23 cellular contexts compared by ENCODE assay signal in the genomic region with DNA sequence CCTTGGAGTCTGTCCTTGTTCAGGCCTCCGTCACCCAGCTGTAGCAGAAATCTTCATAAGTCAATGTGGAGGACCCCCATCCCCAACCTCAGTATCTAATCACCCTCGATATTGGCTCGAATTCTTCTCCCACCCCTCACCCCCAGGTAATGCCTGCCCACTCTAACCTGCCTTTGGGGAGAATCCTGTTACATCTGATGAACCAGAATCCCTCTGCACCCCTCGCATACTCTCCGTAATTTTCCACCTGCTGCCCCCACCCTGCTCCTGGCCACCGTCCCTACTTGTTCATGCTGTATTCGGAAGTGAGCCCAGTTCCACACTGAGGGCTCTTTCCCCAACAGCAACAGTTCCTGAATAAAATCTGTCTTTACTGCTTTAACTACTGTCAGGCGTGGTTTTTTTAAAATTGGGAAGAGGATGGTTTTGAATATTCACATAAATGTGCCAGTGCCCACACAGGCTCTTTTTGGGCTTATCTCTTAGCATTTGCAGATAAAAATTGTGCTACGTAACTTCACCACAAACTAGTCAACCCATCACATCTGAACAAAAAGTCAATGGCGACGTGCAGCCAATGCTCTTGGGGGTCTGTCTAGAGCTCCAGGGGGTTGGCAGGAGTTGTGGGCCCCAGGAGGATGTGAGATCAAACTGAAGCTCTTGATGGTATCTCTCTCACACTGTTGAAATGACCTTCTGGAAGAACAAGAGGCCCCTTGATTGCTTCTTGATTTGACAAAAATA.
DNase-seq lines count a peak whose midpoint lies in the region; ATAC-seq, FAIRE-seq and TF ChIP-seq lines count a peak whose summit lies in the region.
"Had no signal": no experiment of that assay in that cellular context is flagged by ENCODE, and none has a peak within 500 bp of the region (broad histone marks: within the 10 kb centered on the region; RNA-seq: fewer than 3 reads in every experiment).

No MANE protein-coding gene starts in this region.

- no peak overlapping the region for H3K9ac ChIP-seq in HepG2 (ENCODE audit: insufficient read depth, low read depth, low read length)

- WGBS in HepG2 (ENCODE audit: low lambda C conversion rate) = 37% methylated on average over 11 of the region's 11 CpGs
- 91% methylated on average over 10 of the region's 11 CpGs for WGBS in right lobe of liver (ENCODE audit: insufficient coverage, low coverage, low lambda C conversion rate, missing lambda C conversion rate)

- no peak overlapping the region for H3K4me3 Mint-ChIP-seq in activated CD4-positive, alpha-beta memory T cell treated with anti-CD3 and anti-CD28 coated beads, Interleukin-2, amount 10 ng/mL, durations not matched to agents 7 days and 5 days
- H3K4me3 Mint-ChIP-seq in activated CD4-positive, alpha-beta memory T cell treated with anti-CD3 and anti-CD28 coated beads for 36 hours = no peak overlapping the region
- no peak overlapping the region for H3K4me3 Mint-ChIP-seq in activated T-helper 1 cell treated with anti-CD3 and anti-CD28 coated beads, Interleukin-12 subunit alpha, Interleukin-12 subunit beta, Interleukin-2, Interleukin-4 antibody, amounts not matched to agents 30 ng/mL and 10 ng/mL and 1 ng/mL, durations not matched to agents 14 hours and 24 hours and 36 hours
- H3K4me3 Mint-ChIP-seq: B cell, GM23338 had no signal

- H3K27me3 ChIP-seq in HepG2 (ENCODE audit: control insufficient read depth in 1 of 2, insufficient read depth in 2 of 2, low read length in 2 of 2) (peaks cover 0 to 17% of the 10 kb centered on the region in 2 experiments; a peak in 4 of 5 replicates), right lobe of liver (no peaks in the 10 kb centered on the region), foreskin keratinocyte (peaks cover 12% of the 10 kb centered on the region)

- no peaks in the 10 kb centered on the region for H3K36me3 Mint-ChIP-seq in activated CD4-positive, alpha-beta memory T cell treated with anti-CD3 and anti-CD28 coated beads, Interleukin-2, amount 10 ng/mL, durations not matched to agents 7 days and 5 days (ENCODE audit: low read depth)
- no peaks in the 10 kb centered on the region for H3K36me3 Mint-ChIP-seq in activated CD4-positive, alpha-beta memory T cell treated with anti-CD3 and anti-CD28 coated beads for 36 hours
- peaks cover 4% of the 10 kb centered on the region for H3K36me3 Mint-ChIP-seq in activated T-helper 1 cell treated with anti-CD3 and anti-CD28 coated beads, Interleukin-12 subunit alpha, Interleukin-12 subunit beta, Interleukin-2, Interleukin-4 antibody, amounts not matched to agents 30 ng/mL and 10 ng/mL and 1 ng/mL, durations not matched to agents 14 hours and 24 hours and 36 hours (ENCODE audit: low read depth)
- H3K36me3 Mint-ChIP-seq: CD14-positive monocyte had no signal

- no peak for TF ChIP-seq CTCF in HepG2 (CRISPR knock-in tag; IDR thresholded peaks at IDR 0.05)
- no peak for TF ChIP-seq CTCF in right lobe of liver (IDR thresholded peaks at IDR 0.05)
- no peak for TF ChIP-seq CTCF in foreskin keratinocyte (conservative IDR thresholded peaks at IDR 0.05)
- TF ChIP-seq CTCF in D721Med (IDR thresholded peaks at IDR 0.05; ENCODE audit: insufficient read depth, missing control alignments) = no peak

- no peak for TF ChIP-seq POLR2A in HepG2 (IDR thresholded peaks at IDR 0.05; ENCODE audit: insufficient read depth in 1 of 2, low read depth in 2 of 2, low read length in 2 of 2)
- no peak for TF ChIP-seq POLR2A in right lobe of liver (IDR thresholded peaks at IDR 0.05)

- no peaks in the 10 kb centered on the region for H3K79me2 ChIP-seq in HepG2 (ENCODE audit: insufficient read depth, low read length)

- intact Hi-C loops in activated CD4-positive, alpha-beta memory T cell treated with anti-CD3 and anti-CD28 coated beads for 36 hours (cut with micrococcal nuclease) = no loop called here
- intact Hi-C loops in HepG2 (cut with micrococcal nuclease; ENCODE audit: unreplicated experiment) (no loop called here), right lobe of liver (cut with DNase I) (no loop called here), sciatic nerve (cut with DNase I) (no loop called here)
- intact Hi-C loops in activated T-helper 1 cell treated with anti-CD3 and anti-CD28 coated beads, Interleukin-12 subunit alpha, Interleukin-12 subunit beta, Interleukin-2, Interleukin-4 antibody, amounts not matched to agents 30 ng/mL and 10 ng/mL and 1 ng/mL, durations not matched to agents 14 hours and 24 hours and 36 hours (cut with micrococcal nuclease) = loop anchor here (5.0 kb wide), 1 partner anchor 42 kb away; no protein-coding TSS in a partner anchor

- DNase-seq in activated CD4-positive, alpha-beta memory T cell treated with anti-CD3 and anti-CD28 coated beads, Interleukin-2, amount 10 ng/mL, durations not matched to agents 7 days and 5 days = no peak
- no peak for DNase-seq in activated CD4-positive, alpha-beta memory T cell treated with anti-CD3 and anti-CD28 coated beads for 36 hours
- DNase-seq in HepG2 (ENCODE audit: low spot score) (no peak), right lobe of liver (no peak), sciatic nerve (ENCODE audit: low spot score) (peak; percentile 26), foreskin keratinocyte (no peak), D721Med (ENCODE audit: insufficient read length, low spot score) (no peak)
- DNase-seq in activated T-helper 1 cell treated with anti-CD3 and anti-CD28 coated beads, Interleukin-12 subunit alpha, Interleukin-12 subunit beta, Interleukin-2, Interleukin-4 antibody, amounts not matched to agents 30 ng/mL and 10 ng/mL and 1 ng/mL, durations not matched to agents 14 hours and 24 hours and 36 hours (ENCODE audit: low spot score) = no peak
- DNase-seq: EL; GF-D8; KG1; NCI-H1105 treated with DMSO at 0.1 percent for 48 hours; NCI-H2029 treated with DMSO at 0.1 percent for 48 hours; NCI-H345; NCI-H524; NCI-H774; NK-92 treated with Interleukin-12 subunit alpha and Interleukin-12 subunit beta, amount 100 ng/mL, for 24 hours had no signal

- ATAC-seq in HepG2 (no peak; the same call in 2 of the 3 replicates), right lobe of liver (no peak), sciatic nerve (no peak), foreskin keratinocyte (no peak)
- ATAC-seq: GM23338 had no signal

- H3K4me3 ChIP-seq in HepG2 (replicated peaks in 1 of 3; ENCODE audit: insufficient read depth in 1 of 3, low read depth in 2 of 3, low read length in 3 of 3) (no peak overlapping the region), right lobe of liver (no peak overlapping the region)
- H3K4me3 ChIP-seq: GM23338, HAP-1 had no signal

- BruUV-seq in HepG2 (replicated peaks; lab: Mats Ljungman, UMichigan) = no TSS peak

- FAIRE-seq in HepG2 (lab: Jason Lieb, UNC) (no peak), D721Med (lab: Jason Lieb, UNC) (no peak)
- FAIRE-seq: A204.1 had no signal

- peak overlapping the region; percentile 3 for H3K27ac Mint-ChIP-seq in activated CD4-positive, alpha-beta memory T cell treated with anti-CD3 and anti-CD28 coated beads, Interleukin-2, amount 10 ng/mL, durations not matched to agents 7 days and 5 days
- no peak overlapping the region for H3K27ac Mint-ChIP-seq in activated CD4-positive, alpha-beta memory T cell treated with anti-CD3 and anti-CD28 coated beads for 36 hours
- H3K27ac Mint-ChIP-seq in activated T-helper 1 cell treated with anti-CD3 and anti-CD28 coated beads, Interleukin-12 subunit alpha, Interleukin-12 subunit beta, Interleukin-2, Interleukin-4 antibody, amounts not matched to agents 30 ng/mL and 10 ng/mL and 1 ng/mL, durations not matched to agents 14 hours and 24 hours and 36 hours = peak overlapping the region; percentile 68
- H3K27ac Mint-ChIP-seq: B cell, GM23338 had no signal

- H3K4me1 Mint-ChIP-seq in activated CD4-positive, alpha-beta memory T cell treated with anti-CD3 and anti-CD28 coated beads, Interleukin-2, amount 10 ng/mL, durations not matched to agents 7 days and 5 days = peaks cover 26% of the 10 kb centered on the region
- peaks cover 14% of the 10 kb centered on the region for H3K4me1 Mint-ChIP-seq in activated CD4-positive, alpha-beta memory T cell treated with anti-CD3 and anti-CD28 coated beads for 36 hours (ENCODE audit: low read depth)
- H3K4me1 Mint-ChIP-seq in activated T-helper 1 cell treated with anti-CD3 and anti-CD28 coated beads, Interleukin-12 subunit alpha, Interleukin-12 subunit beta, Interleukin-2, Interleukin-4 antibody, amounts not matched to agents 30 ng/mL and 10 ng/mL and 1 ng/mL, durations not matched to agents 14 hours and 24 hours and 36 hours (ENCODE audit: low read depth) = peaks cover 31% of the 10 kb centered on the region

- POLR2A ChIA-PET in activated CD4-positive, alpha-beta memory T cell treated with anti-CD3 and anti-CD28 coated beads, Interleukin-2, amount 10 ng/mL, durations not matched to agents 7 days and 5 days (lab: Charles Lee) = no interaction called here
- POLR2A ChIA-PET in activated CD4-positive, alpha-beta memory T cell treated with anti-CD3 and anti-CD28 coated beads for 36 hours (lab: Charles Lee) = no interaction called here
- POLR2A ChIA-PET in HepG2 (lab: Yijun Ruan, JAX) = no interaction called here

- H3K9me3 Mint-ChIP-seq in activated CD4-positive, alpha-beta memory T cell treated with anti-CD3 and anti-CD28 coated beads, Interleukin-2, amount 10 ng/mL, durations not matched to agents 7 days and 5 days = peaks cover 5% of the 10 kb centered on the region
- no peaks in the 10 kb centered on the region for H3K9me3 Mint-ChIP-seq in activated CD4-positive, alpha-beta memory T cell treated with anti-CD3 and anti-CD28 coated beads for 36 hours
- peaks cover 5% of the 10 kb centered on the region for H3K9me3 Mint-ChIP-seq in activated T-helper 1 cell treated with anti-CD3 and anti-CD28 coated beads, Interleukin-12 subunit alpha, Interleukin-12 subunit beta, Interleukin-2, Interleukin-4 antibody, amounts not matched to agents 30 ng/mL and 10 ng/mL and 1 ng/mL, durations not matched to agents 14 hours and 24 hours and 36 hours
- H3K9me3 Mint-ChIP-seq: GM23338 had no signal

- H2AFZ ChIP-seq in HepG2 (ENCODE audit: low read length) = no peak overlapping the region
- H2AFZ ChIP-seq: GM23338 had no signal

- in situ Hi-C loops in HepG2 (cut with HindIII; ENCODE audit: extremely low pct_ligation_motif_present, low pct_unique_long_range_greater_than_20kb) = no loop called here

- no peaks in the 10 kb centered on the region for H3K4me1 ChIP-seq in HepG2 (ENCODE audit: insufficient read depth, low read length)
- H3K4me1 ChIP-seq in right lobe of liver = no peaks in the 10 kb centered on the region
- no peaks in the 10 kb centered on the region for H3K4me1 ChIP-seq in foreskin keratinocyte
- H3K4me1 ChIP-seq: HAP-1 had no signal

- no peaks in the 10 kb centered on the region for H3K27me3 Mint-ChIP-seq in activated CD4-positive, alpha-beta memory T cell treated with anti-CD3 and anti-CD28 coated beads, Interleukin-2, amount 10 ng/mL, durations not matched to agents 7 days and 5 days
- no peaks in the 10 kb centered on the region for H3K27me3 Mint-ChIP-seq in activated CD4-positive, alpha-beta memory T cell treated with anti-CD3 and anti-CD28 coated beads for 36 hours
- no peaks in the 10 kb centered on the region for H3K27me3 Mint-ChIP-seq in activated T-helper 1 cell treated with anti-CD3 and anti-CD28 coated beads, Interleukin-12 subunit alpha, Interleukin-12 subunit beta, Interleukin-2, Interleukin-4 antibody, amounts not matched to agents 30 ng/mL and 10 ng/mL and 1 ng/mL, durations not matched to agents 14 hours and 24 hours and 36 hours (ENCODE audit: insufficient read depth)

- no peaks in the 10 kb centered on the region for H4K20me1 ChIP-seq in HepG2 (ENCODE audit: insufficient read depth, low read length)

- H3K36me3 ChIP-seq in HepG2 (replicated peaks in 1 of 2; ENCODE audit: control insufficient read depth in 1 of 2, insufficient read depth in 2 of 2, low read length in 2 of 2) (no peaks in the 10 kb centered on the region), right lobe of liver (no peaks in the 10 kb centered on the region)
- H3K36me3 ChIP-seq: HAP-1 had no signal

- CTCF ChIA-PET in activated CD4-positive, alpha-beta memory T cell treated with anti-CD3 and anti-CD28 coated beads, Interleukin-2, amount 10 ng/mL, durations not matched to agents 7 days and 5 days (lab: Charles Lee) = no interaction called here
- CTCF ChIA-PET in activated CD4-positive, alpha-beta memory T cell treated with anti-CD3 and anti-CD28 coated beads for 36 hours (lab: Charles Lee) = interaction anchor here (1.3 kb wide), 1 partner anchor 32 kb away, joined by 4 read pairs; no protein-coding TSS in a partner anchor
- CTCF ChIA-PET in HepG2 (lab: Yijun Ruan, JAX; ENCODE audit: low intra/inter-chr PET ratio, low total read pairs) = no interaction called here

- TF ChIP-seq RAD21 in HepG2 (CRISPR knock-in tag; IDR thresholded peaks at IDR 0.05) = no peak

- H3K4me2 ChIP-seq in HepG2 (ENCODE audit: low read depth, low read length) = peak overlapping the region; percentile 25; the same call in 1 of the 2 replicates
- H3K4me2 ChIP-seq: GM23338 had no signal

- TF ChIP-seq EP300 in HepG2 (IDR thresholded peaks at IDR 0.05; ENCODE audit: low read depth in 2 of 2, low read length in 2 of 2) = no peak
- TF ChIP-seq EP300 in HepG2 (CRISPR knock-in tag; IDR thresholded peaks at IDR 0.05; ENCODE audit: borderline replicate concordance) = no peak

- H3K9me3 ChIP-seq in HepG2 (ENCODE audit: low read length) = no peaks in the 10 kb centered on the region
- H3K9me3 ChIP-seq in right lobe of liver = no peaks in the 10 kb centered on the region
- H3K9me3 ChIP-seq: HAP-1 had no signal

- H3K27ac ChIP-seq in HepG2 (ENCODE audit: extremely low read length, insufficient read depth, low read length) (no peak overlapping the region), right lobe of liver (no peak overlapping the region), foreskin keratinocyte (no peak overlapping the region)
- H3K27ac ChIP-seq: HL-60 had no signal
